Comparison of ENCODE assay signal across 13 cellular contexts in the genomic region with DNA sequence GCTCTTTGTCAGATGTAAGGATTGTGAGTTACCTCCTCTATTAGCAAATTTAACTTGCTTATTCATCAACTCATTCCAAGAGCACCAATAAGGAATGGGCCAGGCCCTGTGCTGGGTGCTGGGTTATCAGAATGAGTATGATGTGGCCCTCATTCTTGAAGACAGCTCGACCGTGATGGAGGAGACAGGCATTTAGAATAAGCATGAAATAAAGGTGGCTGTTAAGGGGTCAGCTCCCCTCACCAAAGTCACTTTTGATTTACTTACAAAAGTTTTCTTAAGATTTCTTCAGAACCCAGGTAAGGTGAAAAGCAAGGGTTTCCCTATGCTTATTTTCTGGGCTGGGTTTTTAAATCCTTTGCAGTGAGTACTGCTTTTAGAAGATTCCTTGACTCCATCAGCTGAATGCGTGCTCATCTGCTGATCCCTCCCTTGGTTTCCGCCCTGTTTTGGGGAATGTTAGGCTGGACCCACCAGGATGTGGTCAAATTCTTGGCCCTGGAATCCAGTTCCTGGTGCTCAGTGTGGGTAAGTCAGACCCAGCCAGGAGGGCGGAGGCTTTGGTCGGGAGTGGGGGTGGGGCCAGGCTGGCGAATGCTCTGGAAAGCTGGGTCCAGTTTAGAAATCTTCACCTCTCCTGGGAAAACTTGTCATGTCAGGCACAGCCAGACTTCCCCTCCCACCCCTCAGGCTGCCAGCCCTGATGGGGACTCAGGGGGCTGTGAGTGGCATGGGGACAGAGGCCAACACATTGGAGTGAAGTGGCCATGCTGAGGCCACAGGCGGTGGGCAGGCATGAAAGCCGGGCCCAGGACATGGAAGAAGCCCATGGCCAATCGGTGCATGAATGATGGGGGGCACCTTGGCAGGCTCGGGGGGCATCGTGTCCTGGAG. TPM values are rescaled to one million over a fixed set of nuclear protein-coding genes. Genes with fewer than 3 reads are reported as not detected.
A peak's percentile ranks its signal among the peaks of the same experiment; 100 is the strongest.
DNase-seq lines count a peak whose midpoint lies in the region; ATAC-seq and FAIRE-seq lines count a peak whose summit lies in the region.
"Had no signal": no experiment of that assay in that cellular context is flagged by ENCODE, and none has a peak within 500 bp of the region (broad histone marks: within the 10 kb centered on the region; RNA-seq: fewer than 3 reads in every experiment).

No MANE protein-coding gene starts in this region.

- no peaks in the 10 kb centered on the region for H3K36me3 Mint-ChIP-seq in activated T-cell treated with anti-CD3 and anti-CD28 coated beads, Interleukin-2, amount 50 U/mL, for 4 hours (ENCODE audit: insufficient read depth)
- H3K36me3 Mint-ChIP-seq in activated T-helper 2 cell treated with anti-CD3 and anti-CD28 coated beads, Interferon-gamma antibody, Interleukin-2, Interleukin-4, amounts not matched to agents 10 μg/mL and 5 μg/mL and 100 μg/mL, durations not matched to agents 14 hours and 24 hours and 36 hours (ENCODE audit: low read depth), result no peaks in the 10 kb centered on the region
- H3K36me3 Mint-ChIP-seq: mesothelial cell of epicardium had no signal

- peaks cover 21% of the 10 kb centered on the region for H3K4me1 Mint-ChIP-seq in activated T-cell treated with anti-CD3 and anti-CD28 coated beads, Interleukin-2, amount 50 U/mL, for 4 hours (ENCODE audit: low read depth)
- H3K4me1 Mint-ChIP-seq in activated T-helper 2 cell treated with anti-CD3 and anti-CD28 coated beads, Interferon-gamma antibody, Interleukin-2, Interleukin-4, amounts not matched to agents 10 μg/mL and 5 μg/mL and 100 μg/mL, durations not matched to agents 14 hours and 24 hours and 36 hours (ENCODE audit: low read depth), result no peaks in the 10 kb centered on the region

- intact Hi-C loops in activated T-helper 2 cell treated with anti-CD3 and anti-CD28 coated beads, Interferon-gamma antibody, Interleukin-2, Interleukin-4, amounts not matched to agents 10 μg/mL and 5 μg/mL and 100 μg/mL, durations not matched to agents 14 hours and 24 hours and 36 hours (cut with micrococcal nuclease), result no loop called here

- FAIRE-seq in urothelium cell line (lab: Jason Lieb, UNC), result peak; percentile 68

- no peak overlapping the region for H3K27ac Mint-ChIP-seq in activated T-helper 2 cell treated with anti-CD3 and anti-CD28 coated beads, Interferon-gamma antibody, Interleukin-2, Interleukin-4, amounts not matched to agents 10 μg/mL and 5 μg/mL and 100 μg/mL, durations not matched to agents 14 hours and 24 hours and 36 hours
- H3K27ac Mint-ChIP-seq: activated T-cell treated with anti-CD3 and anti-CD28 coated beads, Interleukin-2, amount 50 U/mL, for 24 hours; mesothelial cell of epicardium had no signal

- H3K4me3 Mint-ChIP-seq in activated T-cell treated with anti-CD3 and anti-CD28 coated beads, Interleukin-2, amount 50 U/mL, for 4 hours, result no peak overlapping the region
- no peak overlapping the region for H3K4me3 Mint-ChIP-seq in activated T-helper 2 cell treated with anti-CD3 and anti-CD28 coated beads, Interferon-gamma antibody, Interleukin-2, Interleukin-4, amounts not matched to agents 10 μg/mL and 5 μg/mL and 100 μg/mL, durations not matched to agents 14 hours and 24 hours and 36 hours (ENCODE audit: low read depth)
- H3K4me3 Mint-ChIP-seq: activated T-cell treated with anti-CD3 and anti-CD28 coated beads, Interleukin-2, amount 50 U/mL, for 24 hours; mesothelial cell of epicardium had no signal

- peaks cover 11% of the 10 kb centered on the region for H3K9me3 Mint-ChIP-seq in activated T-cell treated with anti-CD3 and anti-CD28 coated beads, Interleukin-2, amount 50 U/mL, for 4 hours
- H3K9me3 Mint-ChIP-seq in activated T-helper 2 cell treated with anti-CD3 and anti-CD28 coated beads, Interferon-gamma antibody, Interleukin-2, Interleukin-4, amounts not matched to agents 10 μg/mL and 5 μg/mL and 100 μg/mL, durations not matched to agents 14 hours and 24 hours and 36 hours, result peaks cover 16% of the 10 kb centered on the region

- no peak for ATAC-seq in activated T-cell treated with anti-CD3 and anti-CD28 coated beads, Interleukin-2, amount 50 U/mL, for 4 hours

- in situ Hi-C loops in KBM-7 (cut with MboI; ENCODE audit: low pct_unique_long_range_greater_than_20kb, low sequenced_read_pairs), result no loop called here

- H3K27me3 Mint-ChIP-seq in activated T-cell treated with anti-CD3 and anti-CD28 coated beads, Interleukin-2, amount 50 U/mL, for 4 hours (ENCODE audit: low read depth), result peaks cover 7% of the 10 kb centered on the region
- no peaks in the 10 kb centered on the region for H3K27me3 Mint-ChIP-seq in activated T-helper 2 cell treated with anti-CD3 and anti-CD28 coated beads, Interferon-gamma antibody, Interleukin-2, Interleukin-4, amounts not matched to agents 10 μg/mL and 5 μg/mL and 100 μg/mL, durations not matched to agents 14 hours and 24 hours and 36 hours (ENCODE audit: low read depth)

- peak; percentile 1 for DNase-seq in activated T-cell treated with anti-CD3 and anti-CD28 coated beads, Interleukin-2, amount 50 U/mL, for 4 hours
- DNase-seq in activated T-cell treated with anti-CD3 and anti-CD28 coated beads for 4 hours (no peak), astrocyte of the hippocampus (ENCODE audit: low read depth, low spot score) (peak; percentile 98), islet precursor cell (peak; percentile 95), urothelium cell line (ENCODE audit: low spot score) (peak; percentile 92), KBM-7 (no peak)
- DNase-seq in activated T-helper 2 cell treated with anti-CD3 and anti-CD28 coated beads, Interferon-gamma antibody, Interleukin-2, Interleukin-4, amounts not matched to agents 10 μg/mL and 5 μg/mL and 100 μg/mL, durations not matched to agents 14 hours and 24 hours and 36 hours (ENCODE audit: low spot score), result no peak
- no peak for DNase-seq in activated CD4-positive, alpha-beta T cell treated with anti-CD3 and anti-CD28 coated beads, Interleukin-2, amount 50 U/mL, for 4 hours
- DNase-seq: activated T-cell treated with anti-CD3 and anti-CD28 coated beads, Interleukin-2, amount 50 U/mL, for 24 hours; NCI-H2081 had no signal

RNA-seq across cellular contexts. Expression of a gene that starts 15.0 kb away (rescaled TPM):
- not detected for total RNA-seq in activated T-cell treated with anti-CD3 and anti-CD28 coated beads, Interleukin-2, amount 50 U/mL, for 4 hours
- not detected in 2 replicates for total RNA-seq in activated T-helper 2 cell treated with anti-CD3 and anti-CD28 coated beads, Interferon-gamma antibody, Interleukin-2, Interleukin-4, amounts not matched to agents 10 μg/mL and 5 μg/mL and 100 μg/mL, durations not matched to agents 14 hours and 24 hours and 36 hours
- total RNA-seq: mesothelial cell of epicardium; T-helper 1 cell treated with Interleukin-12 subunit alpha and Interleukin-12 subunit beta and Interleukin-4 antibody, amounts not matched to agents 30 ng/mL and 1 ng/mL, for 36 hours; temporal lobe had no signal

RNA-seq across cellular contexts. Expression of a gene that starts 59.0 kb away (rescaled TPM):
- not detected for total RNA-seq in activated T-cell treated with anti-CD3 and anti-CD28 coated beads, Interleukin-2, amount 50 U/mL, for 4 hours
- not detected in 2 replicates for total RNA-seq in activated T-helper 2 cell treated with anti-CD3 and anti-CD28 coated beads, Interferon-gamma antibody, Interleukin-2, Interleukin-4, amounts not matched to agents 10 μg/mL and 5 μg/mL and 100 μg/mL, durations not matched to agents 14 hours and 24 hours and 36 hours
- total RNA-seq: mesothelial cell of epicardium; T-helper 1 cell treated with Interleukin-12 subunit alpha and Interleukin-12 subunit beta and Interleukin-4 antibody, amounts not matched to agents 30 ng/mL and 1 ng/mL, for 36 hours; temporal lobe had no signal

Comparison
In these comparisons a context has a peak if more than half of its experiments do, and no peak if none do; other contexts are left out.
1. DNase-seq: peak in activated T-cell treated with anti-CD3 and anti-CD28 coated beads, Interleukin-2, amount 50 U/mL, for 4 hours (single experiment), astrocyte of the hippocampus (single experiment), islet precursor cell (single experiment) and urothelium cell line (single experiment); none in activated T-cell treated with anti-CD3 and anti-CD28 coated beads for 4 hours (single experiment), activated T-helper 2 cell treated with anti-CD3 and anti-CD28 coated beads, Interferon-gamma antibody, Interleukin-2, Interleukin-4, amounts not matched to agents 10 μg/mL and 5 μg/mL and 100 μg/mL, durations not matched to agents 14 hours and 24 hours and 36 hours (single experiment), KBM-7 (single experiment) and activated CD4-positive, alpha-beta T cell treated with anti-CD3 and anti-CD28 coated beads, Interleukin-2, amount 50 U/mL, for 4 hours (0 of 2).